ENCODE assay signal across 1 cellular context in the genomic region with DNA sequence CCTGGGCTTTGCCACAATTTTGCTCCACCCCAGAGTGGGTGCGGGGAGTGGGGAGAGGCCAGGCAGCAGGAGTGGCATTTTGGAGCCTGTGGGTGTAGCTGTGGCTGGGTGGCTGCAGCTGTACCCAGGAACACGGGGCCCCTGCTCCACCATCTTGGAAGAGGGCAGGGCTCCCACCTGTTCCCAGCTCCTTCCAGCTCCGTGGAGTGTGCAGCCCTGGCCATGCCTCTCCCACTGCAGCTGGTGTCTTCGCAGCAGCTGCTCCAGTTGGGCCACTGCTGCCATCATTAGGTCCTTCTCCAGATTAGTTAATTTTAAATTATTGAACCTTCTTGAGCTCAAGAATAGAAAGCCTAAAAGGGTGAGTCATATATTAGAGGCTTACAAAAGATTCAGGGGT.
TF ChIP-seq lines count a peak whose summit lies in the region.

No MANE protein-coding gene starts in this region.

TF ChIP-seq in GM23338, 12 proteins besides CTCF, POLR2A, EP300 and RAD21 (continued from another document):
- TF ChIP-seq, protein P1, sequence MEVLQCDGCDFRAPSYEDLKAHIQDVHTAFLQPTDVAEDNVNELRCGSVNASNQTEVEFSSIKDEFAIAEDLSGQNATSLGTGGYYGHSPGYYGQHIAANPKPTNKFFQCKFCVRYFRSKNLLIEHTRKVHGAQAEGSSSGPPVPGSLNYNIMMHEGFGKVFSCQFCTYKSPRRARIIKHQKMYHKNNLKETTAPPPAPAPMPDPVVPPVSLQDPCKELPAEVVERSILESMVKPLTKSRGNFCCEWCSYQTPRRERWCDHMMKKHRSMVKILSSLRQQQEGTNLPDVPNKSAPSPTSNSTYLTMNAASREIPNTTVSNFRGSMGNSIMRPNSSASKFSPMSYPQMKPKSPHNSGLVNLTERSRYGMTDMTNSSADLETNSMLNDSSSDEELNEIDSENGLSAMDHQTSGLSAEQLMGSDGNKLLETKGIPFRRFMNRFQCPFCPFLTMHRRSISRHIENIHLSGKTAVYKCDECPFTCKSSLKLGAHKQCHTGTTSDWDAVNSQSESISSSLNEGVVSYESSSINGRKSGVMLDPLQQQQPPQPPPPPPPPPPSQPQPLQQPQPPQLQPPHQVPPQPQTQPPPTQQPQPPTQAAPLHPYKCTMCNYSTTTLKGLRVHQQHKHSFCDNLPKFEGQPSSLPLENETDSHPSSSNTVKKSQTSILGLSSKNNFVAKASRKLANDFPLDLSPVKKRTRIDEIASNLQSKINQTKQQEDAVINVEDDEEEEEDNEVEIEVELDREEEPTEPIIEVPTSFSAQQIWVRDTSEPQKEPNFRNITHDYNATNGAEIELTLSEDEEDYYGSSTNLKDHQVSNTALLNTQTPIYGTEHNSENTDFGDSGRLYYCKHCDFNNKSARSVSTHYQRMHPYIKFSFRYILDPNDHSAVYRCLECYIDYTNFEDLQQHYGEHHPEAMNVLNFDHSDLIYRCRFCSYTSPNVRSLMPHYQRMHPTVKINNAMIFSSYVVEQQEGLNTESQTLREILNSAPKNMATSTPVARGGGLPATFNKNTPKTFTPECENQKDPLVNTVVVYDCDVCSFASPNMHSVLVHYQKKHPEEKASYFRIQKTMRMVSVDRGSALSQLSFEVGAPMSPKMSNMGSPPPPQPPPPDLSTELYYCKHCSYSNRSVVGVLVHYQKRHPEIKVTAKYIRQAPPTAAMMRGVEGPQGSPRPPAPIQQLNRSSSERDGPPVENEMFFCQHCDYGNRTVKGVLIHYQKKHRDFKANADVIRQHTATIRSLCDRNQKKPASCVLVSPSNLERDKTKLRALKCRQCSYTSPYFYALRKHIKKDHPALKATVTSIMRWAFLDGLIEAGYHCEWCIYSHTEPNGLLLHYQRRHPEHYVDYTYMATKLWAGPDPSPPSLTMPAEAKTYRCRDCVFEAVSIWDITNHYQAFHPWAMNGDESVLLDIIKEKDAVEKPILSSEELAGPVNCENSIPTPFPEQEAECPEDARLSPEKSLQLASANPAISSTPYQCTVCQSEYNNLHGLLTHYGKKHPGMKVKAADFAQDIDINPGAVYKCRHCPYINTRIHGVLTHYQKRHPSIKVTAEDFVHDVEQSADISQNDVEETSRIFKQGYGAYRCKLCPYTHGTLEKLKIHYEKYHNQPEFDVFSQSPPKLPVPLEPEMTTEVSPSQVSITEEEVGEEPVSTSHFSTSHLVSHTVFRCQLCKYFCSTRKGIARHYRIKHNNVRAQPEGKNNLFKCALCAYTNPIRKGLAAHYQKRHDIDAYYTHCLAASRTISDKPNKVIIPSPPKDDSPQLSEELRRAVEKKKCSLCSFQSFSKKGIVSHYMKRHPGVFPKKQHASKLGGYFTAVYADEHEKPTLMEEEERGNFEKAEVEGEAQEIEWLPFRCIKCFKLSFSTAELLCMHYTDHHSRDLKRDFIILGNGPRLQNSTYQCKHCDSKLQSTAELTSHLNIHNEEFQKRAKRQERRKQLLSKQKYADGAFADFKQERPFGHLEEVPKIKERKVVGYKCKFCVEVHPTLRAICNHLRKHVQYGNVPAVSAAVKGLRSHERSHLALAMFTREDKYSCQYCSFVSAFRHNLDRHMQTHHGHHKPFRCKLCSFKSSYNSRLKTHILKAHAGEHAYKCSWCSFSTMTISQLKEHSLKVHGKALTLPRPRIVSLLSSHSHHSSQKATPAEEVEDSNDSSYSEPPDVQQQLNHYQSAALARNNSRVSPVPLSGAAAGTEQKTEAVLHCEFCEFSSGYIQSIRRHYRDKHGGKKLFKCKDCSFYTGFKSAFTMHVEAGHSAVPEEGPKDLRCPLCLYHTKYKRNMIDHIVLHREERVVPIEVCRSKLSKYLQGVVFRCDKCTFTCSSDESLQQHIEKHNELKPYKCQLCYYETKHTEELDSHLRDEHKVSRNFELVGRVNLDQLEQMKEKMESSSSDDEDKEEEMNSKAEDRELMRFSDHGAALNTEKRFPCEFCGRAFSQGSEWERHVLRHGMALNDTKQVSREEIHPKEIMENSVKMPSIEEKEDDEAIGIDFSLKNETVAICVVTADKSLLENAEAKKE (CRISPR knock-in tag; IDR thresholded peaks at IDR 0.05) = no peak
TF ChIP-seq in GM23338: peak in this region for 0.
